Comparison of ENCODE assay signal across 21 cellular contexts in genomic region chr7:105655901-105656380, GRCh38.
A peak's percentile ranks its signal among the peaks of the same experiment; 100 is the strongest.
DNase-seq lines count a peak whose midpoint lies in the region; ATAC-seq and TF ChIP-seq lines count a peak whose summit lies in the region.
"Had no signal": no experiment of that assay in that cellular context is flagged by ENCODE, and none has a peak within 500 bp of the region (broad histone marks: within the 10 kb centered on the region; RNA-seq: fewer than 3 reads in every experiment).

No MANE protein-coding gene starts in this region.

- CTCF ChIA-PET in HEK293T (lab: Yijun Ruan, JAX): interaction anchor here (1.2 to 1.3 kb wide), 4 partner anchors 16 to 386 kb away, joined by 3 to 5 read pairs (median 4); no protein-coding TSS in a partner anchor

- H3K27me3 ChIP-seq in HUES48 (ENCODE audit: control insufficient read depth, insufficient read depth, low read length) (no peaks in the 10 kb centered on the region), WERI-Rb-1 (ENCODE audit: insufficient read depth, low read depth, severe bottlenecking) (no peaks in the 10 kb centered on the region), uterus (no peaks in the 10 kb centered on the region)
- H3K27me3 ChIP-seq: testis had no signal

- H3K4me3 ChIP-seq in HUES48 (ENCODE audit: low read depth, low read length): no peak overlapping the region
- H3K4me3 ChIP-seq in WERI-Rb-1 (ENCODE audit: low read depth, low read length): no peak overlapping the region
- H3K4me3 ChIP-seq in mesodermal cell (ENCODE audit: extremely low read depth, insufficient read depth, low read length, poor library complexity, severe bottlenecking): no peak overlapping the region
- H3K4me3 ChIP-seq in uterus: no peak overlapping the region
- H3K4me3 ChIP-seq in mucosa of descending colon: no peak overlapping the region
- H3K4me3 ChIP-seq: lung, testis had no signal

- H3K4me1 ChIP-seq in HUES48 (ENCODE audit: control insufficient read depth, insufficient read depth, low read length): peaks cover 47% of the 10 kb centered on the region
- H3K4me1 ChIP-seq in mesodermal cell (ENCODE audit: control insufficient read depth, insufficient read depth, low read length, poor library complexity, severe bottlenecking): peaks cover 25% of the 10 kb centered on the region
- peaks cover 0 to 7% of the 10 kb centered on the region in 2 donors for H3K4me1 ChIP-seq in uterus
- H3K4me1 ChIP-seq in mucosa of descending colon (ENCODE audit: low read depth): no peaks in the 10 kb centered on the region
- H3K4me1 ChIP-seq: parathyroid adenoma had no signal

- ATAC-seq in mucosa of descending colon: no peak
- ATAC-seq in GM19452 (IDR thresholded peaks at IDR 0.05; ENCODE audit: unreplicated experiment): no peak
- ATAC-seq: activated CD4-positive, CD25-positive, alpha-beta regulatory T cell treated with anti-CD3 and anti-CD28 coated beads, Interleukin-2, amount 50 U/mL, for 24 hours; activated CD8-positive, alpha-beta T cell treated with anti-CD3 and anti-CD28 coated beads for 36 hours had no signal

- H3K9me3 ChIP-seq in HUES48 (ENCODE audit: control insufficient read depth, insufficient read depth, low read length) (no peaks in the 10 kb centered on the region), WERI-Rb-1 (ENCODE audit: severe bottlenecking) (no peaks in the 10 kb centered on the region), mesodermal cell (ENCODE audit: control insufficient read depth, low read length) (no peaks in the 10 kb centered on the region), uterus (no peaks in the 10 kb centered on the region), mucosa of descending colon (no peaks in the 10 kb centered on the region)
- H3K9me3 ChIP-seq: testis had no signal

- TF ChIP-seq CTCF in WERI-Rb-1 (IDR thresholded peaks at IDR 0.05; ENCODE audit: low read depth, low read length) (no peak), uterus (IDR thresholded peaks at IDR 0.05) (no peak), mucosa of descending colon (IDR thresholded peaks at IDR 0.05) (no peak)

- H3K36me3 ChIP-seq in HUES48 (ENCODE audit: control insufficient read depth, insufficient read depth, low read length): peaks cover 4% of the 10 kb centered on the region; the same call in 1 of the 2 replicates
- no peaks in the 10 kb centered on the region for H3K36me3 ChIP-seq in WERI-Rb-1
- no peaks in the 10 kb centered on the region for H3K36me3 ChIP-seq in mesodermal cell (ENCODE audit: control insufficient read depth, insufficient read depth, low read length)
- no peaks in the 10 kb centered on the region for H3K36me3 ChIP-seq in uterus
- H3K36me3 ChIP-seq in mucosa of descending colon (ENCODE audit: low read depth): no peaks in the 10 kb centered on the region

- 45 to 49% methylated on average over 6 to 7 of the region's 7 CpGs for WGBS in mesodermal cell (ENCODE audit: insufficient coverage in 2 of 2), 2 experiments

- H3K27ac ChIP-seq in HUES48 (ENCODE audit: low read depth, low read length) (peak overlapping the region; percentile 89), WERI-Rb-1 (peak overlapping the region; percentile 54), mesodermal cell (ENCODE audit: low read depth, low read length, severe bottlenecking) (peak overlapping the region; percentile 55), uterus (peak overlapping the region; percentile 37 to 63)
- H3K27ac ChIP-seq: C4-2B, parathyroid adenoma, testis had no signal

- no peak overlapping the region for H3K9ac ChIP-seq in HUES48 (ENCODE audit: low read depth, low read length)
- H3K9ac ChIP-seq: parathyroid adenoma had no signal

- no peak for TF ChIP-seq POLR2A in uterus (IDR thresholded peaks at IDR 0.05)

- intact Hi-C loops in uterus (cut with DNase I; ENCODE audit: low total_unique reads) (loop anchor here (10.0 kb wide), 1 partner anchor 509 kb away; no protein-coding TSS in a partner anchor), mucosa of descending colon (cut with DNase I, micrococcal nuclease) (loop anchor here in 1 of 2 donors (10.0 kb wide), 1 partner anchor 389 kb away; no protein-coding TSS in a partner anchor)

- POLR2A ChIA-PET in HEK293T (lab: Yijun Ruan, JAX): no interaction called here

- DNase-seq in WERI-Rb-1 (no peak), uterus (no peak), mucosa of descending colon (no peak), HEK293T (ENCODE audit: extremely low spot score) (no peak)
- DNase-seq: activated CD8-positive, alpha-beta memory T cell treated with anti-CD3 and anti-CD28 coated beads, Interleukin-2, amount 50 U/mL, for 48 hours; activated CD8-positive, alpha-beta T cell treated with anti-CD3 and anti-CD28 coated beads for 36 hours; activated naive CD4-positive, alpha-beta T cell treated with anti-CD3 and anti-CD28 coated beads for 36 hours; foreskin melanocyte; HCEC 1CT; RPMI8226; stimulated activated CD4-positive, alpha-beta T cell treated with anti-CD3 and anti-CD28 coated beads, Interleukin-2, amount 100 ng/mL, for 24 hours; stimulated activated CD8-positive, alpha-beta memory T cell treated with anti-CD3 and anti-CD28 coated beads, Interleukin-4, amount 100 ng/mL, for 48 hours; T-helper 1 cell had no signal

TF ChIP-seq in HEK293T, 16 proteins besides CTCF, POLR2A, EP300 and RAD21:
- TF ChIP-seq SUZ12 (IDR thresholded peaks at IDR 0.05) (no peak), FOXA1 (IDR thresholded peaks at IDR 0.05) (no peak), LEF1 (IDR thresholded peaks at IDR 0.05; ENCODE audit: borderline replicate concordance) (no peak), ARNT (IDR thresholded peaks at IDR 0.05) (no peak)
